Comparison of ENCODE assay signal across 12 cellular contexts in the genomic region with DNA sequence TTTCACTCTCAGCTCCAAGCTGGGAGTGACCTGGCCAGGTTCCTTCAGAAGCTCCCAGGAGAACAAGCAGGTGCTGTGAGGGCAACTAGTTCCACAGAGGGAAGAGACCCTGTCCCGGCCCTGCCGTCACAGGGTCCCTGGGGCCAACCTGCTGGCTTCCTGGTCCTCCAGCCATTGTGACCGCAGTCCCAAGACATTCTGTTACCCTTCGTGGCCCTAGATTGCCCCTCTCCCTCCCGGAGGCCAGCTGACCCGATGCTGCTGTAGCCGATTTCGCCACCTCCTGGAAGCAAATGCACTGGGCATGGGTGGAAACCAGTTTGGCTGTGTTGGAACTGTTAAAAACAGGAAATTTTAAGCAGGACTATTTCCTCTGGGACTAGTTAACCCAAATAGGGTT. TPM values are rescaled to one million over a fixed set of nuclear protein-coding genes. Genes with fewer than 3 reads are reported as not detected.
DNase-seq lines count a peak whose midpoint lies in the region; ATAC-seq, FAIRE-seq and TF ChIP-seq lines count a peak whose summit lies in the region.
"Had no signal": no experiment of that assay in that cellular context is flagged by ENCODE, and none has a peak within 500 bp of the region (broad histone marks: within the 10 kb centered on the region; RNA-seq: fewer than 3 reads in every experiment).

No MANE protein-coding gene starts in this region.

- TF ChIP-seq CTCF in kidney (IDR thresholded peaks at IDR 0.05; ENCODE audit: borderline replicate concordance, extremely low read depth, insufficient read depth) (peak; percentile 27), testis (IDR thresholded peaks at IDR 0.05) (no peak)

- H3K9me3 ChIP-seq in kidney (ENCODE audit: control insufficient read depth in 1 of 2, low read length in 2 of 2) (no peaks in the 10 kb centered on the region), testis (no peaks in the 10 kb centered on the region)

- no peak for ATAC-seq in activated CD4-positive, alpha-beta T cell treated with anti-CD3 and anti-CD28 coated beads for 36 hours
- no peak for ATAC-seq in central memory CD8-positive, alpha-beta T cell (replicated peaks; ENCODE audit: extremely low read depth, poor library complexity, severe bottlenecking)
- ATAC-seq in HG03565 (IDR thresholded peaks at IDR 0.05; ENCODE audit: unreplicated experiment): no peak

- no peak for FAIRE-seq in kidney (lab: Jason Lieb, UNC)

- H3K4me1 Mint-ChIP-seq in activated CD4-positive, alpha-beta T cell treated with anti-CD3 and anti-CD28 coated beads for 36 hours: peaks cover 76% of the 10 kb centered on the region
- peaks cover 36% of the 10 kb centered on the region for H3K4me1 Mint-ChIP-seq in central memory CD8-positive, alpha-beta T cell

- H3K9me3 Mint-ChIP-seq in activated CD4-positive, alpha-beta T cell treated with anti-CD3 and anti-CD28 coated beads for 36 hours (ENCODE audit: low read depth): no peaks in the 10 kb centered on the region
- no peaks in the 10 kb centered on the region for H3K9me3 Mint-ChIP-seq in central memory CD8-positive, alpha-beta T cell

- peaks cover 1% of the 10 kb centered on the region for H3K36me3 Mint-ChIP-seq in activated CD4-positive, alpha-beta T cell treated with anti-CD3 and anti-CD28 coated beads for 36 hours (ENCODE audit: low read depth)
- peaks cover 5% of the 10 kb centered on the region for H3K36me3 Mint-ChIP-seq in central memory CD8-positive, alpha-beta T cell (ENCODE audit: insufficient read depth)

- H3K27me3 ChIP-seq in testis: no peaks in the 10 kb centered on the region

- WGBS in testis, 2 donors: 81 to 84% methylated on average over 6 to 8 of the region's 8 CpGs

- peak overlapping the region; percentile 91 for H3K27ac Mint-ChIP-seq in activated CD4-positive, alpha-beta T cell treated with anti-CD3 and anti-CD28 coated beads for 36 hours
- no peak overlapping the region for H3K27ac Mint-ChIP-seq in central memory CD8-positive, alpha-beta T cell (ENCODE audit: low read depth)

- H3K27me3 Mint-ChIP-seq in activated CD4-positive, alpha-beta T cell treated with anti-CD3 and anti-CD28 coated beads for 36 hours: no peaks in the 10 kb centered on the region
- H3K27me3 Mint-ChIP-seq in central memory CD8-positive, alpha-beta T cell: no peaks in the 10 kb centered on the region

- intact Hi-C loops in activated CD4-positive, alpha-beta T cell treated with anti-CD3 and anti-CD28 coated beads for 36 hours (cut with DNase I, micrococcal nuclease): loop anchor here (5.0 kb wide), 2 partner anchors 55 to 700 kb away; partner anchors contain the start of genes EPAS1 (in 1 of the 2) and PRKCE (in 1 of the 2)
- intact Hi-C loops in kidney (cut with DNase I): no loop called here
- intact Hi-C loops in testis (cut with DNase I; ENCODE audit: low total_unique reads): no loop called here

- peaks cover 25 to 26% of the 10 kb centered on the region in 2 donors for H3K4me1 ChIP-seq in kidney (ENCODE audit: control insufficient read depth in 1 of 2, insufficient read depth in 1 of 2, low read depth in 1 of 2, low read length in 2 of 2)
- peaks cover 30% of the 10 kb centered on the region for H3K4me1 ChIP-seq in testis

- peak overlapping the region; percentile 74 for H3K4me3 Mint-ChIP-seq in activated CD4-positive, alpha-beta T cell treated with anti-CD3 and anti-CD28 coated beads for 36 hours
- H3K4me3 Mint-ChIP-seq in central memory CD8-positive, alpha-beta T cell: peak overlapping the region; percentile 73

- H3K4me3 ChIP-seq in kidney (ENCODE audit: low read length in 2 of 2) (no peak overlapping the region), testis (no peak overlapping the region)

- no peak for DNase-seq in activated CD4-positive, alpha-beta T cell treated with anti-CD3 and anti-CD28 coated beads for 36 hours
- DNase-seq in activated CD4-positive, alpha-beta T cell treated with anti-CD3 and anti-CD28 coated beads, Interleukin-2, amount 50 U/mL, for 4 hours: no peak
- DNase-seq in central memory CD8-positive, alpha-beta T cell (ENCODE audit: low spot score in 2 of 2): no peak
- DNase-seq in kidney: peak; percentile 78
- DNase-seq in testis: no peak
- DNase-seq in DMS79 (lab: John Stamatoyannopoulos, UW): no peak
- no peak for DNase-seq in amniotic stem cell (lab: John Stamatoyannopoulos, UW)
- DNase-seq: mesenchymal stem cell, NCI-H446 had no signal

- H3K36me3 ChIP-seq in kidney (ENCODE audit: control insufficient read depth in 1 of 2, insufficient read depth in 2 of 2, low read length in 2 of 2) (peaks cover 22 to 64% of the 10 kb centered on the region in 2 donors), testis (ENCODE audit: low read depth, missing control alignments) (no peaks in the 10 kb centered on the region)

- no peak overlapping the region for H3K9ac ChIP-seq in kidney (ENCODE audit: low read length in 2 of 2)

- H3K27ac ChIP-seq in kidney (ENCODE audit: low read depth in 2 of 2, low read length in 2 of 2) (peak overlapping the region in 1 of 2 donors; percentile 40), testis (peak overlapping the region; percentile 68 to 70)
- H3K27ac ChIP-seq: RWPE1, VCaP had no signal

- POLR2A ChIA-PET in activated CD4-positive, alpha-beta T cell treated with anti-CD3 and anti-CD28 coated beads for 36 hours (lab: Charles Lee): no interaction called here

- TF ChIP-seq POLR2A in testis (IDR thresholded peaks at IDR 0.05): no peak

- CTCF ChIA-PET in activated CD4-positive, alpha-beta T cell treated with anti-CD3 and anti-CD28 coated beads for 36 hours (lab: Charles Lee): interaction anchor here (1.0 to 2.2 kb wide), 2 partner anchors 11 to 110 kb away, joined by 5 to 11 read pairs; no protein-coding TSS in a partner anchor

RNA-seq across cellular contexts. Expression of gene EPAS1, which starts 55.4 kb away (rescaled TPM):
- total RNA-seq in activated CD4-positive, alpha-beta T cell treated with anti-CD3 and anti-CD28 coated beads for 36 hours: 10 to 100 TPM; 12.6 to 16.0 TPM
- 398 TPM for total RNA-seq in kidney
- polyA plus RNA-seq in kidney (ENCODE audit: insufficient read depth, low read depth, low replicate concordance): 142 TPM
- total RNA-seq in testis: 100 to 1,000 TPM; 142 to 158 TPM
- polyA plus RNA-seq in testis (ENCODE audit: insufficient read depth, low read depth, low replicate concordance): 93.9 TPM

Comparison
In these comparisons a context has a peak if more than half of its experiments do, and no peak if none do; other contexts are left out.
1. RNA of gene EPAS1, which starts 55.4 kb away (total RNA-seq): 398 TPM in kidney (single experiment) and 142 to 158 TPM in testis; 12.6 to 16.0 TPM in activated CD4-positive, alpha-beta T cell treated with anti-CD3 and anti-CD28 coated beads for 36 hours; every median in the first group is over 4 times any median in the second.
2. intact Hi-C loops: an anchor here in activated CD4-positive, alpha-beta T cell treated with anti-CD3 and anti-CD28 coated beads for 36 hours (5.0 kb wide); none called in kidney and testis.